Comparison of ENCODE assay signal across 2 cellular contexts in genomic region chrX:25601323-25601722, GRCh38.
A peak's percentile ranks its signal among the peaks of the same experiment; 100 is the strongest.
TF ChIP-seq lines count a peak whose summit lies in the region.

No MANE protein-coding gene starts in this region.

TF ChIP-seq in HepG2, 621 proteins besides CTCF, POLR2A, EP300 and RAD21:
- TF ChIP-seq ETS1 (CRISPR knock-in tag; IDR thresholded peaks at IDR 0.05) (no peak), SOX6 (IDR thresholded peaks at IDR 0.05) (no peak), SOX6 (CRISPR knock-in tag; IDR thresholded peaks at IDR 0.05) (no peak), IRF1 (CRISPR knock-in tag; IDR thresholded peaks at IDR 0.05; ENCODE audit: low read depth) (no peak), MED1 (CRISPR knock-in tag; IDR thresholded peaks at IDR 0.05) (no peak), AHDC1 (CRISPR knock-in tag; IDR thresholded peaks at IDR 0.05; ENCODE audit: borderline replicate concordance) (no peak), ZSCAN30 (CRISPR knock-in tag; IDR thresholded peaks at IDR 0.05) (no peak), PCBP2 (optimal IDR thresholded peaks at IDR 0.05; ENCODE audit: low read depth, low read length, poor library complexity, severe bottlenecking) (no peak), CHD4 (IDR thresholded peaks at IDR 0.05; ENCODE audit: borderline replicate concordance, low read length) (no peak), ATF5 (CRISPR knock-in tag; IDR thresholded peaks at IDR 0.05; ENCODE audit: low read depth) (no peak), MAFK (conservative IDR thresholded peaks at IDR 0.05 in 1 of 2, IDR thresholded peaks at IDR 0.05 in 1 of 2; ENCODE audit: low read length in 2 of 2) (peak; percentile 65 to 88), KDM6A (CRISPR knock-in tag; IDR thresholded peaks at IDR 0.05; ENCODE audit: low read depth) (no peak), MAFF (IDR thresholded peaks at IDR 0.05; ENCODE audit: low read depth, low read length) (peak; percentile 81), ZNF282 (IDR thresholded peaks at IDR 0.05; ENCODE audit: partially characterized antibody) (no peak)

TF ChIP-seq in H1, 55 proteins besides CTCF, POLR2A, EP300 and RAD21:
- TF ChIP-seq MAFK (IDR thresholded peaks at IDR 0.05; ENCODE audit: low read depth, low read length) (peak; percentile 41; the same call in 1 of the 2 replicates), JUN (IDR thresholded peaks at IDR 0.05; ENCODE audit: low read depth, low read length) (no peak)
TF ChIP-seq in H1: peak in this region for 1.
